In genomic region chr10:63498665-63499064, GRCh38 we compare ENCODE assay signal across 19 cellular contexts.
"Had no signal": no experiment of that assay in that cellular context is flagged by ENCODE, and none has a peak within 500 bp of the region (broad histone marks: within the 10 kb centered on the region; RNA-seq: fewer than 3 reads in every experiment).

No MANE protein-coding gene starts in this region.

- DNase-seq: activated CD4-positive, alpha-beta T cell treated with anti-CD3 and anti-CD28 coated beads, Interleukin-2, amount 50 U/mL, for 4 hours; activated naive CD8-positive, alpha-beta T cell treated with anti-CD3 and anti-CD28 coated beads for 36 hours; amygdala; foreskin melanocyte; glutamatergic neuron; hippocampal formation; islet precursor cell; left colon; lower lobe of right lung; sigmoid colon; spleen; stimulated activated CD4-positive, alpha-beta T cell treated with anti-CD3 and anti-CD28 coated beads, Interleukin-4, amount 100 ng/mL, for 4 hours; T-helper 17 cell; WERI-Rb-1 had no signal

- ATAC-seq: left colon; lower lobe of right lung; natural killer cell treated with Interleukin-12 subunit alpha and Interleukin-12 subunit beta and Interleukin-15 and Interleukin-18, amount 100 ng/mL, for 72 hours; stimulated activated memory B cell treated with anti-CD40 and anti-IgM and Interleukin-4, amounts not matched to agents 10 μg/mL and 1 μg/mL and 100 μg/mL, for 72 hours; T-helper 17 cell had no signal

- H3K36me3 Mint-ChIP-seq: natural killer cell treated with Interleukin-12 subunit alpha and Interleukin-12 subunit beta and Interleukin-15 and Interleukin-18, amount 100 ng/mL, for 72 hours had no signal

- H3K9me3 Mint-ChIP-seq: activated naive CD8-positive, alpha-beta T cell treated with anti-CD3 and anti-CD28 coated beads for 36 hours; activated T-helper 1 cell treated with anti-CD3 and anti-CD28 coated beads, Interleukin-12 subunit alpha, Interleukin-12 subunit beta, Interleukin-2, Interleukin-4 antibody, amounts not matched to agents 30 ng/mL and 10 ng/mL and 1 ng/mL, durations not matched to agents 14 hours and 24 hours and 36 hours; natural killer cell treated with Interleukin-12 subunit alpha and Interleukin-12 subunit beta and Interleukin-15 and Interleukin-18, amount 100 ng/mL, for 72 hours; stimulated activated memory B cell treated with anti-CD40 and anti-IgM and Interleukin-4, amounts not matched to agents 10 μg/mL and 1 μg/mL and 100 μg/mL, for 72 hours had no signal

- H3K9me3 ChIP-seq: lower lobe of right lung, neutrophil, sigmoid colon, spleen had no signal

- H3K9ac ChIP-seq: parathyroid adenoma had no signal

- H3K27ac ChIP-seq: lower lobe of right lung, neutrophil, parathyroid adenoma, sigmoid colon, spleen, WERI-Rb-1 had no signal

- H3K4me3 ChIP-seq: lower lobe of right lung, sigmoid colon, spleen had no signal

- H3K4me3 Mint-ChIP-seq: activated naive CD8-positive, alpha-beta T cell treated with anti-CD3 and anti-CD28 coated beads for 36 hours; activated T-helper 1 cell treated with anti-CD3 and anti-CD28 coated beads, Interleukin-12 subunit alpha, Interleukin-12 subunit beta, Interleukin-2, Interleukin-4 antibody, amounts not matched to agents 30 ng/mL and 10 ng/mL and 1 ng/mL, durations not matched to agents 14 hours and 24 hours and 36 hours; natural killer cell treated with Interleukin-12 subunit alpha and Interleukin-12 subunit beta and Interleukin-15 and Interleukin-18, amount 100 ng/mL, for 72 hours; stimulated activated memory B cell treated with anti-CD40 and anti-IgM and Interleukin-4, amounts not matched to agents 10 μg/mL and 1 μg/mL and 100 μg/mL, for 72 hours; T-helper 17 cell had no signal

- H3K4me1 ChIP-seq: lower lobe of right lung had no signal

- H2AFZ ChIP-seq: parathyroid adenoma had no signal

- H3K27me3 Mint-ChIP-seq: activated naive CD8-positive, alpha-beta T cell treated with anti-CD3 and anti-CD28 coated beads for 36 hours; natural killer cell treated with Interleukin-12 subunit alpha and Interleukin-12 subunit beta and Interleukin-15 and Interleukin-18, amount 100 ng/mL, for 72 hours; stimulated activated memory B cell treated with anti-CD40 and anti-IgM and Interleukin-4, amounts not matched to agents 10 μg/mL and 1 μg/mL and 100 μg/mL, for 72 hours; T-helper 17 cell had no signal

- H3K36me3 ChIP-seq: lower lobe of right lung, neutrophil, sigmoid colon, spleen had no signal

- H3K27ac Mint-ChIP-seq: activated naive CD8-positive, alpha-beta T cell treated with anti-CD3 and anti-CD28 coated beads for 36 hours; activated T-helper 1 cell treated with anti-CD3 and anti-CD28 coated beads, Interleukin-12 subunit alpha, Interleukin-12 subunit beta, Interleukin-2, Interleukin-4 antibody, amounts not matched to agents 30 ng/mL and 10 ng/mL and 1 ng/mL, durations not matched to agents 14 hours and 24 hours and 36 hours; natural killer cell treated with Interleukin-12 subunit alpha and Interleukin-12 subunit beta and Interleukin-15 and Interleukin-18, amount 100 ng/mL, for 72 hours; stimulated activated memory B cell treated with anti-CD40 and anti-IgM and Interleukin-4, amounts not matched to agents 10 μg/mL and 1 μg/mL and 100 μg/mL, for 72 hours; T-helper 17 cell had no signal

- H3K27me3 ChIP-seq: neutrophil, sigmoid colon, spleen had no signal
